In genomic region chr9:71897573-71897972, GRCh38 we compare ENCODE assay signal across 2 cellular contexts.
TF ChIP-seq lines count a peak whose summit lies in the region.

No MANE protein-coding gene starts in this region.

TF ChIP-seq in K562, 482 proteins besides CTCF, POLR2A, EP300 and RAD21 (continued from another document):
- TF ChIP-seq GTF2B (IDR thresholded peaks at IDR 0.05; ENCODE audit: extremely low read depth, insufficient read length) (no peak), PRPF4 (IDR thresholded peaks at IDR 0.05; ENCODE audit: insufficient read depth, low read depth, low read length, poor library complexity, severe bottlenecking) (no peak), FOS (IDR thresholded peaks at IDR 0.05; ENCODE audit: extremely low read depth, insufficient read length) (no peak), SMARCA4 (IDR thresholded peaks at IDR 0.05) (no peak), OTX1 (CRISPR knock-in tag; IDR thresholded peaks at IDR 0.05) (no peak), HMBOX1 (IDR thresholded peaks at IDR 0.05) (peak; percentile 76), SPI1 (IDR thresholded peaks at IDR 0.05; ENCODE audit: borderline replicate concordance, low read depth, low read length) (peak; percentile 26; the same call in 1 of the 2 replicates), CBX3 (IDR thresholded peaks at IDR 0.05; ENCODE audit: borderline replicate concordance in 1 of 2, low read length in 2 of 2) (no peak), PKNOX1 (IDR thresholded peaks at IDR 0.05) (0 out of 2 replicates have a peak, but pooled peaks have one; percentile 16)
TF ChIP-seq in K562: peak in this region for 3.

TF ChIP-seq in SK-N-SH, 30 proteins besides CTCF, POLR2A, EP300 and RAD21:
- TF ChIP-seq GABPA (IDR thresholded peaks at IDR 0.05; ENCODE audit: low read depth) (no peak), NRF1 (IDR thresholded peaks at IDR 0.05; ENCODE audit: low read depth, low read length) (no peak), POLR2AphosphoS5 (IDR thresholded peaks at IDR 0.05; ENCODE audit: low read depth, low read length) (no peak), CHD2 (IDR thresholded peaks at IDR 0.05; ENCODE audit: low read length, partially characterized antibody) (no peak), NFIC (IDR thresholded peaks at IDR 0.05; ENCODE audit: borderline replicate concordance) (no peak), RCOR1 (IDR thresholded peaks at IDR 0.05; ENCODE audit: low read length) (no peak), FOXJ3 (CRISPR knock-in tag; IDR thresholded peaks at IDR 0.05) (no peak), MXI1 (IDR thresholded peaks at IDR 0.05; ENCODE audit: low read depth, low read length) (no peak), RFX5 (IDR thresholded peaks at IDR 0.05; ENCODE audit: low read length) (no peak)
